8 cellular contexts compared by ENCODE assay signal in genomic region chr9:94166237-94167054, GRCh38.
DNase-seq lines count a peak whose midpoint lies in the region; ATAC-seq, FAIRE-seq and TF ChIP-seq lines count a peak whose summit lies in the region.

No MANE protein-coding gene starts in this region.

- H4K20me1 ChIP-seq in GM23248 (ENCODE audit: insufficient read depth) (peaks cover 35% of the 10 kb centered on the region), Karpas-422 (ENCODE audit: insufficient read depth, low read depth, low read length) (peaks cover 40% of the 10 kb centered on the region), fibroblast of lung (ENCODE audit: control insufficient read depth, extremely low read depth, insufficient read depth, low read length) (peaks cover 20% of the 10 kb centered on the region)

- H3K4me1 ChIP-seq in GM23248 (ENCODE audit: insufficient read depth) (peaks cover 26% of the 10 kb centered on the region), Karpas-422 (ENCODE audit: low read length) (peaks cover 46% of the 10 kb centered on the region), fibroblast of lung (ENCODE audit: control insufficient read depth, extremely low read depth, insufficient read depth, low read length) (no peaks in the 10 kb centered on the region)
- H3K4me1 ChIP-seq in naive thymus-derived CD4-positive, alpha-beta T cell (ENCODE audit: control insufficient read depth in 2 of 2, insufficient read depth in 2 of 2, low read length in 2 of 2), result peaks cover 37 to 38% of the 10 kb centered on the region in 2 donors

- H3K27ac ChIP-seq in GM23248 (peak overlapping the region; percentile 98), Karpas-422 (ENCODE audit: low read length) (peak overlapping the region; percentile 90), fibroblast of lung (ENCODE audit: insufficient read depth, low read length) (peak overlapping the region; percentile 97)
- H3K27ac ChIP-seq in naive thymus-derived CD4-positive, alpha-beta T cell (ENCODE audit: low read depth, low read length), result peak overlapping the region; percentile 100

- CTCF ChIA-PET in naive thymus-derived CD4-positive, alpha-beta T cell (lab: Charles Lee), result interaction anchor here (0.6 to 1.8 kb wide), 2 partner anchors 12 to 17 kb away, joined by 3 to 4 read pairs; no protein-coding TSS in a partner anchor

- H3K9ac ChIP-seq in GM23248, result peak overlapping the region; percentile 99
- H3K9ac ChIP-seq in Karpas-422 (ENCODE audit: low read length), result peak overlapping the region; percentile 97
- H3K9ac ChIP-seq in fibroblast of lung (ENCODE audit: insufficient read depth, low read length), result peak overlapping the region; percentile 100

- H3K79me2 ChIP-seq in GM23248 (ENCODE audit: insufficient read depth) (peaks cover 46% of the 10 kb centered on the region), Karpas-422 (ENCODE audit: low read length) (peaks cover 47% of the 10 kb centered on the region), fibroblast of lung (ENCODE audit: control insufficient read depth, insufficient read depth, low read length) (peaks cover 47% of the 10 kb centered on the region)

- POLR2A ChIA-PET in naive thymus-derived CD4-positive, alpha-beta T cell (lab: Charles Lee), result interaction anchor here (1.1 to 2.5 kb wide), 2 partner anchors 9 to 12 kb away, joined by 5 to 12 read pairs; no protein-coding TSS in a partner anchor

- peak; percentile 99 for DNase-seq in Daoy (ENCODE audit: low read depth)
- DNase-seq in GM23248, result peak; percentile 99
- DNase-seq in Karpas-422, result peak; percentile 99
- DNase-seq in RCC 7860 (ENCODE audit: low spot score), result peak; percentile 99
- DNase-seq in activated T-helper 1 cell treated with anti-CD3 and anti-CD28 coated beads, Interleukin-2, amount 50 U/mL, for 16 hours (ENCODE audit: low read depth in 1 of 2, low spot score in 1 of 2), result peak; percentile 82 to 92
- peak; percentile 99 to 100 for DNase-seq in fibroblast of lung (ENCODE audit: low read depth in 2 of 2)
- peak; percentile 81 to 96 (median 92) for DNase-seq in naive thymus-derived CD4-positive, alpha-beta T cell

- WGBS in GM23248 (ENCODE audit: low coverage in 1 of 2, low lambda C conversion rate in 2 of 2, missing lambda C conversion rate in 2 of 2), 2 experiments, result 1% methylated on average over 41 to 78 of the region's 100 CpGs

- intact Hi-C loops in naive thymus-derived CD4-positive, alpha-beta T cell (cut with micrococcal nuclease), result loop anchor here (1.0 to 10.0 kb wide), 20 partner anchors 12 to 1842 kb away; partner anchors contain the start of genes CENPP (in 2 of the 2), ERCC6L2 (in 2 of the 2), FAM120AOS (in 2 of the 2) and IPPK (in 2 of the 2)

- peak; percentile 63 for FAIRE-seq in RCC 7860 (lab: Jason Lieb, UNC)

- peak; percentile 72 for ATAC-seq in naive thymus-derived CD4-positive, alpha-beta T cell
- peak; percentile 81 for ATAC-seq in stimulated activated memory B cell treated with anti-CD40 and anti-IgM and Interleukin-4, amounts not matched to agents 10 μg/mL and 1 μg/mL and 100 μg/mL, for 72 hours

- peaks cover 0 to 2% (median 0%) of the 10 kb centered on the region in 11 donors for H3K9me3 Mint-ChIP-seq in naive thymus-derived CD4-positive, alpha-beta T cell
- H3K9me3 Mint-ChIP-seq in stimulated activated memory B cell treated with anti-CD40 and anti-IgM and Interleukin-4, amounts not matched to agents 10 μg/mL and 1 μg/mL and 100 μg/mL, for 72 hours, result no peaks in the 10 kb centered on the region

- peak in 1 of 2 donors; percentile 9 for TF ChIP-seq CTCF in fibroblast of lung (conservative IDR thresholded peaks at IDR 0.05 in 1 of 2, IDR thresholded peaks at IDR 0.05 in 1 of 2; ENCODE audit: low read depth in 1 of 2, low read length in 2 of 2)

- peaks cover 33 to 62% (median 58%) of the 10 kb centered on the region in 7 donors for H3K4me1 Mint-ChIP-seq in naive thymus-derived CD4-positive, alpha-beta T cell
- peaks cover 51% of the 10 kb centered on the region for H3K4me1 Mint-ChIP-seq in stimulated activated memory B cell treated with anti-CD40 and anti-IgM and Interleukin-4, amounts not matched to agents 10 μg/mL and 1 μg/mL and 100 μg/mL, for 72 hours

- peak overlapping the region; percentile 84 to 96 (median 88) for H3K4me3 Mint-ChIP-seq in naive thymus-derived CD4-positive, alpha-beta T cell
- peak overlapping the region; percentile 84 for H3K4me3 Mint-ChIP-seq in stimulated activated memory B cell treated with anti-CD40 and anti-IgM and Interleukin-4, amounts not matched to agents 10 μg/mL and 1 μg/mL and 100 μg/mL, for 72 hours

- H3K4me2 ChIP-seq in GM23248 (ENCODE audit: unreplicated experiment) (peak overlapping the region; percentile 91), Karpas-422 (ENCODE audit: low read depth, low read length, poor library complexity, severe bottlenecking) (peak overlapping the region; percentile 81), fibroblast of lung (ENCODE audit: extremely low read depth, insufficient read depth, low read length) (no peak overlapping the region)

- peaks cover 0 to 2% (median 0%) of the 10 kb centered on the region in 5 donors for H3K36me3 Mint-ChIP-seq in naive thymus-derived CD4-positive, alpha-beta T cell
- H3K36me3 Mint-ChIP-seq in stimulated activated memory B cell treated with anti-CD40 and anti-IgM and Interleukin-4, amounts not matched to agents 10 μg/mL and 1 μg/mL and 100 μg/mL, for 72 hours, result peaks cover 5% of the 10 kb centered on the region

- H3K27ac Mint-ChIP-seq in naive thymus-derived CD4-positive, alpha-beta T cell, result peak overlapping the region; percentile 79 to 97 (median 91)
- H3K27ac Mint-ChIP-seq in stimulated activated memory B cell treated with anti-CD40 and anti-IgM and Interleukin-4, amounts not matched to agents 10 μg/mL and 1 μg/mL and 100 μg/mL, for 72 hours, result peak overlapping the region; percentile 91

- H2AFZ ChIP-seq in GM23248 (no peak overlapping the region; the same call in 1 of the 2 replicates), Karpas-422 (ENCODE audit: low read length) (no peak overlapping the region), fibroblast of lung (ENCODE audit: low read length) (no peak overlapping the region)

- peaks cover 28% of the 10 kb centered on the region for H3F3A ChIP-seq in GM23248 (ENCODE audit: insufficient read depth)

- H3K9me3 ChIP-seq in GM23248 (ENCODE audit: low read depth), result no peaks in the 10 kb centered on the region
- H3K9me3 ChIP-seq in Karpas-422 (ENCODE audit: low read length), result no peaks in the 10 kb centered on the region
- H3K9me3 ChIP-seq in fibroblast of lung (ENCODE audit: control insufficient read depth, insufficient read depth, low read depth, low read length), result no peaks in the 10 kb centered on the region
- no peaks in the 10 kb centered on the region for H3K9me3 ChIP-seq in naive thymus-derived CD4-positive, alpha-beta T cell (ENCODE audit: control insufficient read depth in 2 of 3, low read length in 3 of 3)

- in situ Hi-C loops in GM23248 (cut with MboI), result no loop called here

- no peaks in the 10 kb centered on the region for H3K27me3 ChIP-seq in GM23248 (replicated peaks; ENCODE audit: insufficient read depth)
- H3K27me3 ChIP-seq in Karpas-422 (ENCODE audit: low read length), result no peaks in the 10 kb centered on the region
- H3K27me3 ChIP-seq in fibroblast of lung (ENCODE audit: control insufficient read depth, insufficient read depth, low read length), result no peaks in the 10 kb centered on the region
- H3K27me3 ChIP-seq in naive thymus-derived CD4-positive, alpha-beta T cell (ENCODE audit: control insufficient read depth in 2 of 2, insufficient read depth in 2 of 2, low read length in 2 of 2), result no peaks in the 10 kb centered on the region

- H3K9me2 ChIP-seq in GM23248 (ENCODE audit: insufficient read depth) (no peaks in the 10 kb centered on the region), Karpas-422 (replicated peaks; ENCODE audit: insufficient read depth, low read length) (no peaks in the 10 kb centered on the region)

- H3K36me3 ChIP-seq in GM23248 (ENCODE audit: low read depth) (0 out of 2 replicates have a peak, but pooled peaks cover 1% of the 10 kb centered on the region), Karpas-422 (ENCODE audit: insufficient read depth, low read length) (peaks cover 21% of the 10 kb centered on the region; the same call in 1 of the 2 replicates), fibroblast of lung (ENCODE audit: control insufficient read depth, insufficient read depth, low read length) (no peaks in the 10 kb centered on the region)
- no peaks in the 10 kb centered on the region for H3K36me3 ChIP-seq in naive thymus-derived CD4-positive, alpha-beta T cell (ENCODE audit: control insufficient read depth in 2 of 3, insufficient read depth in 3 of 3, low read length in 3 of 3)

- H3K27me3 Mint-ChIP-seq in naive thymus-derived CD4-positive, alpha-beta T cell, result no peaks in the 10 kb centered on the region
- no peaks in the 10 kb centered on the region for H3K27me3 Mint-ChIP-seq in stimulated activated memory B cell treated with anti-CD40 and anti-IgM and Interleukin-4, amounts not matched to agents 10 μg/mL and 1 μg/mL and 100 μg/mL, for 72 hours

- H3K4me3 ChIP-seq in GM23248 (peak overlapping the region; percentile 90), Karpas-422 (ENCODE audit: low read length) (peak overlapping the region; percentile 99), fibroblast of lung (replicated peaks in 1 of 4; ENCODE audit: control extremely low read depth in 1 of 4, insufficient read depth in 1 of 4, low read depth in 3 of 4, low read length in 4 of 4) (peak overlapping the region; percentile 77 to 96 (median 84))
- peak overlapping the region; percentile 82 for H3K4me3 ChIP-seq in naive thymus-derived CD4-positive, alpha-beta T cell (ENCODE audit: low read length)

Comparison
In these comparisons a context has a peak if more than half of its experiments do, and no peak if none do; other contexts are left out.
1. Peak in every context shown above with its lines: DNase-seq, ATAC-seq, H3K4me3 ChIP-seq and H3K27ac ChIP-seq.